In genomic region chr7:99714171-99714570, GRCh38 we compare ENCODE assay signal across 1 cellular context.
TF ChIP-seq lines count a peak whose summit lies in the region.

No MANE protein-coding gene starts in this region.

TF ChIP-seq in IMR-90, 13 proteins besides CTCF, POLR2A, EP300 and RAD21:
- no peak for TF ChIP-seq NFE2L2 (IDR thresholded peaks at IDR 0.05; ENCODE audit: low read depth, low read length)
